Comparison of ENCODE assay signal across 24 cellular contexts in genomic region chr9:80720579-80720978, GRCh38.
"Had no signal": no experiment of that assay in that cellular context is flagged by ENCODE, and none has a peak within 500 bp of the region (broad histone marks: within the 10 kb centered on the region; RNA-seq: fewer than 3 reads in every experiment).

No MANE protein-coding gene starts in this region.

- H3K36me3 ChIP-seq: MG63, Peyer's patch had no signal

- H3K4me3 ChIP-seq: MG63, PC-9, Peyer's patch had no signal

- H3K9me3 ChIP-seq: MG63, SK-N-SH had no signal

- DNase-seq: KBM-7; MG63; NCI-H1092; NCI-H1105 treated with DMSO at 0.1 percent for 48 hours; NCI-H1417 treated with DMSO at 0.1 percent for 48 hours; NCI-H146; NCI-H1694 treated with DMSO at 0.1 percent for 48 hours; NCI-H1930; NCI-H2081; NCI-H2171; NCI-H226; NCI-H446; NCI-H510A; NCI-H524 treated with DMSO at 0.1 percent for 48 hours; NCI-H69; NCI-H774; NK-92 treated with Interleukin-12 subunit alpha and Interleukin-12 subunit beta, amount 100 ng/mL, for 24 hours; PC-9; Peyer's patch; SHP77; SK-N-SH; SW 1271 had no signal

- H3K27ac ChIP-seq: HL-60, PC-9, Peyer's patch had no signal

- FAIRE-seq: HTR-8/SVneo had no signal

- H3K4me1 ChIP-seq: Peyer's patch had no signal

- H3K27me3 ChIP-seq: MG63, Peyer's patch had no signal
